ENCODE assay signal across 10 cellular contexts in the genomic region with DNA sequence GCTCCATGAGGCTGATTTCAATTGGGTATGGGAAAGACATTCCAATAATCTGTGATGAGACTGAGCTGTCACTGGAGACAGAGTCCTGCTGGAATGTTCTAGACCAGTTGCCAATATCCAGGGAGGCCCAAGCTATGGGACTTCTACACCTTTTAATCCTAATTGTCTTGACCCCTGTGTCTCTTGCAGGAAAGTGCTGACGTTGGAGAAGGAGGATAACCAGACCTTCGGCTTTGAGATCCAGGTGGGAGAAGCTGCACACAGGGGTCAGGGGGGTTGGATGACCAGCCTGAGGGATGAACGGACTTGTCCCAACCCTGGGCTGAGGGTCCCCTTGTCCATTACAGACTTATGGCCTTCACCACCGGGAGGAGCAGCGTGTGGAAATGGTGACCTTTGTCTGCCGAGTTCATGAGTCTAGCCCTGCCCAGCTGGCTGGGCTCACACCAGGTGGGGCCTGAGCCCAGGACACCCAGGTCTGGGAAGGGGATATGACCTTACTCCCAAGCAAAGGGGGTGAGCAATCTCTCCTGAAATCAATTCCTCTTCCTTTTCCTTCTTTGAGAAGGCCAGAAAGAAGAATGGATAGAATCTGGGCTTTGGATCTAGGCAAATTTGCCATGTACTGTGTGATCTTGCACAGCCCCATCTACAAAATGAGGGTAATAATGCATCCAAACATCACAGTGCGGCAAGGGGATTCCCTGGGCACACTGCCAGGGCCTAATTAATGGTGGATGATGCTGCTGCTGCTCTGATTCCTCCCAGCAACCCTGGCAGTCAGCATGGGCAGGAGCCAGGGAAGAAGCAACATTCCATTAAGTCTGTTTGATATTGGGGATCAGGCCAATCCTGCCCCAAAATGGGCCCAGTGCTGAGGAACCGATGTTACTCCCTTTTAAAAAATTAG. TPM values are rescaled to one million over a fixed set of nuclear protein-coding genes. Genes with fewer than 3 reads are reported as not detected.
DNase-seq lines count a peak whose midpoint lies in the region; ATAC-seq and TF ChIP-seq lines count a peak whose summit lies in the region.
"Had no signal": no experiment of that assay in that cellular context is flagged by ENCODE, and none has a peak within 500 bp of the region (broad histone marks: within the 10 kb centered on the region; RNA-seq: fewer than 3 reads in every experiment).

No MANE protein-coding gene starts in this region.

- peak; percentile 14 for DNase-seq in COLO668 (lab: John Stamatoyannopoulos, UW; ENCODE audit: unreplicated experiment)
- DNase-seq in NCI-H69 (lab: John Stamatoyannopoulos, UW), result peak; percentile 86
- DNase-seq in fibroblast of the aortic adventitia (ENCODE audit: low read depth), result no peak
- DNase-seq in prostate gland (ENCODE audit: low spot score), result no peak
- no peak for DNase-seq in NCI-H510A (lab: John Stamatoyannopoulos, UW)
- no peak for DNase-seq in activated gamma-delta T cell (lab: John Stamatoyannopoulos, UW)
- DNase-seq in PC-9, result no peak
- DNase-seq: effector CD8-positive, alpha-beta T cell; stimulated activated naive CD4-positive, alpha-beta T cell had no signal

- POLR2A ChIA-PET in PC-9 (lab: Charles Lee; ENCODE audit: unreplicated experiment), result no interaction called here

- H3K36me3 ChIP-seq in prostate gland (no peaks in the 10 kb centered on the region), PC-9 (ENCODE audit: low read depth) (no peaks in the 10 kb centered on the region)

- no peaks in the 10 kb centered on the region for H3F3A ChIP-seq in PC-9 (ENCODE audit: insufficient read depth, low read depth)

- H3K9me2 ChIP-seq in PC-9 (ENCODE audit: insufficient read depth), result no peaks in the 10 kb centered on the region

- no peak for TF ChIP-seq POLR2A in prostate gland (IDR thresholded peaks at IDR 0.05)

- no peak overlapping the region for H2AFZ ChIP-seq in PC-9

- CTCF ChIA-PET in PC-9 (lab: Charles Lee), result no interaction called here

- no peak for TF ChIP-seq CTCF in fibroblast of the aortic adventitia (IDR thresholded peaks at IDR 0.05; ENCODE audit: insufficient read depth, low read length)
- TF ChIP-seq CTCF in prostate gland (IDR thresholded peaks at IDR 0.05), result no peak
- TF ChIP-seq CTCF in PC-9 (conservative IDR thresholded peaks at IDR 0.05), result no peak

- H3K9me3 ChIP-seq in prostate gland (no peaks in the 10 kb centered on the region), PC-9 (ENCODE audit: insufficient read depth, low read depth) (no peaks in the 10 kb centered on the region)

- H3K4me1 ChIP-seq in prostate gland (replicated peaks) (peaks cover 19% of the 10 kb centered on the region), PC-9 (replicated peaks; ENCODE audit: insufficient read depth) (no peaks in the 10 kb centered on the region)

- H3K4me2 ChIP-seq in PC-9, result no peak overlapping the region

- ATAC-seq in HG02759 (IDR thresholded peaks at IDR 0.05; ENCODE audit: unreplicated experiment), result no peak

- H3K27ac ChIP-seq in prostate gland (peak overlapping the region; percentile 87 to 88), PC-9 (no peak overlapping the region)

- 71% methylated on average over 8 of the region's 8 CpGs for WGBS in prostate gland

- H3K27me3 ChIP-seq in prostate gland (replicated peaks; ENCODE audit: insufficient read depth), result no peaks in the 10 kb centered on the region
- no peaks in the 10 kb centered on the region for H3K27me3 ChIP-seq in PC-9 (ENCODE audit: insufficient read depth, low read depth)

- no peaks in the 10 kb centered on the region for H4K20me1 ChIP-seq in PC-9 (ENCODE audit: insufficient read depth)

- no peaks in the 10 kb centered on the region for H3K79me2 ChIP-seq in PC-9 (ENCODE audit: low read depth)

- intact Hi-C loops in prostate gland (cut with DNase I) (no loop called here), PC-9 (cut with micrococcal nuclease; ENCODE audit: unreplicated experiment) (no loop called here)

- H3K4me3 ChIP-seq in fibroblast of the aortic adventitia (ENCODE audit: low read depth, low read length) (peak overlapping the region; percentile 57), prostate gland (no peak overlapping the region), PC-9 (no peak overlapping the region)

- BruUV-seq in PC-9 (replicated peaks; lab: Mats Ljungman, UMichigan), result no TSS peak

RNA-seq across cellular contexts. Expression of a gene that starts 4.2 kb away (rescaled TPM):
- total RNA-seq in fibroblast of the aortic adventitia (ENCODE audit: low replicate concordance) (7.3 TPM in 2 replicates), prostate gland (10 to 100 TPM; 16.5 to 38.6 TPM), PC-9 (2021) (0.50 TPM in 1 of 2 replicates, not detected in the other)

RNA-seq across cellular contexts. Expression of a gene that starts 40.3 kb away (rescaled TPM):
- total RNA-seq in fibroblast of the aortic adventitia (ENCODE audit: low replicate concordance) (0.82 and 3.9 TPM in 2 replicates), prostate gland (100 to 1,000 TPM in 1 of 2 donors, 10 to 100 TPM in 1; 85.1 to 125 TPM), PC-9 (2021) (6.5 and 13.4 TPM in 2 replicates)

RNA-seq across cellular contexts. Expression of a gene that starts 58.8 kb away (rescaled TPM):
- total RNA-seq in fibroblast of the aortic adventitia (ENCODE audit: low replicate concordance) (41.1 and 89.2 TPM in 2 replicates), prostate gland (10 to 100 TPM; 60.0 to 64.1 TPM), PC-9 (2021) (44.6 and 59.0 TPM in 2 replicates)

RNA-seq across cellular contexts. Expression of a gene that starts 59.4 kb away (rescaled TPM):
- 12.6 and 17.1 TPM in 2 replicates for total RNA-seq in fibroblast of the aortic adventitia (ENCODE audit: low replicate concordance)
- 10 to 100 TPM; 39.6 to 43.3 TPM for total RNA-seq in prostate gland
- total RNA-seq in PC-9 (2021), result 13.4 and 15.4 TPM in 2 replicates

Comparison
In these comparisons a context has a peak if more than half of its experiments do, and no peak if none do; other contexts are left out.
1. DNase-seq: peak in COLO668 (single experiment) and NCI-H69 (single experiment); none in fibroblast of the aortic adventitia (single experiment), prostate gland (single experiment), NCI-H510A (single experiment), activated gamma-delta T cell (single experiment) and PC-9 (0 of 2).